27 cellular contexts compared by ENCODE assay signal in the genomic region with DNA sequence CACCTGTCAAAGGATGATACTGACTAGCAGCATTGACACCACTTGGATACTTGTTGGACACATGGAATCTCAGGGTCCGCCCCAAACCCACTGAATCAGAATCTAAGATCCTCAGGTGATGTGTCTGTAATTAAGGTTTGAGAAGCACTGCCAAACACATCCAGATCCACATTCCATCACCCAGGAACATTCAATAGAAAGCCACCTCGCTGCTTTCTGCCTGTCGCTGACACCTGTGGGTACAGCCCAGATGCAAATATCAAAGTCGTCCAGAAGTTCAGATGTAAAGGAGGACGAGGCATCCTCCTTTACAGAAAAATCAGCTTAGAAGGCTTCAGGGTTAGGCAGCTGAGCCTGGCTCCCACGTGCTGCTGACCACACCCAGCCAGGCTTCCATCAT.
"Had no signal": no experiment of that assay in that cellular context is flagged by ENCODE, and none has a peak within 500 bp of the region (broad histone marks: within the 10 kb centered on the region; RNA-seq: fewer than 3 reads in every experiment).

No MANE protein-coding gene starts in this region.

- H3K36me3 Mint-ChIP-seq: stimulated activated memory B cell treated with anti-CD40 and anti-IgM and Interleukin-4, amounts not matched to agents 10 μg/mL and 1 μg/mL and 100 μg/mL, for 72 hours; type B pancreatic cell had no signal

- H3K9me3 ChIP-seq: stomach, suprapubic skin, testis, thoracic aorta, thyroid gland, tibial artery, tibial nerve, transverse colon, upper lobe of left lung, upper lobe of right lung, uterus, vagina had no signal

- H3K9me3 Mint-ChIP-seq: stimulated activated effector memory CD8-positive, alpha-beta T cell treated with anti-CD3 and anti-CD28 coated beads, Interleukin-12 subunit alpha, Interleukin-12 subunit beta, amount 100 ng/mL, for 72 hours; stimulated activated memory B cell treated with anti-CD40 and anti-IgM and Interleukin-4, amounts not matched to agents 10 μg/mL and 1 μg/mL and 100 μg/mL, for 72 hours; stimulated activated naive B cell treated with anti-CD40 and anti-IgM and Interleukin-4, amounts not matched to agents 10 μg/mL and 1 μg/mL and 100 μg/mL, for 72 hours; stimulated activated naive CD8-positive, alpha-beta T cell treated with anti-CD3 and anti-CD28 coated beads, Interleukin-15, amount 100 ng/mL, for 72 hours; stimulated activated naive CD8-positive, alpha-beta T cell treated with anti-CD3 and anti-CD28 coated beads, Interleukin-15, Interleukin-2, amounts not matched to agents 100 ng/mL and 50 ng/mL, for 24 hours; type B pancreatic cell had no signal

- H3K4me3 ChIP-seq: stomach, suprapubic skin, testis, thoracic aorta, thyroid gland, tibial artery, tibial nerve, transverse colon, upper lobe of left lung, upper lobe of right lung, uterus, vagina had no signal

- H3K27ac ChIP-seq: stomach, suprapubic skin, testis, thoracic aorta, thyroid gland, tibial artery, tibial nerve, transverse colon, upper lobe of left lung, upper lobe of right lung, uterus, vagina had no signal

- H3K27me3 Mint-ChIP-seq: stimulated activated memory B cell treated with anti-CD40 and anti-IgM and Interleukin-4, amounts not matched to agents 10 μg/mL and 1 μg/mL and 100 μg/mL, for 72 hours; stimulated activated naive CD8-positive, alpha-beta T cell treated with anti-CD3 and anti-CD28 coated beads, Interleukin-15, amount 100 ng/mL, for 72 hours; stimulated activated naive CD8-positive, alpha-beta T cell treated with anti-CD3 and anti-CD28 coated beads, Interleukin-15, Interleukin-2, amounts not matched to agents 100 ng/mL and 50 ng/mL, for 24 hours had no signal

- H3K36me3 ChIP-seq: suprapubic skin, thoracic aorta, thyroid gland, transverse colon, upper lobe of left lung, upper lobe of right lung, uterus, vagina had no signal

- DNase-seq: stimulated activated CD4-positive, alpha-beta T cell treated with anti-CD3 and anti-CD28 coated beads, Interleukin-2, amount 100 ng/mL, for 48 hours; stimulated activated CD4-positive, alpha-beta T cell treated with anti-CD3 and anti-CD28 coated beads, Interleukin-4, amount 100 ng/mL, for 1 hour; stimulated activated CD4-positive, alpha-beta T cell treated with anti-CD3 and anti-CD28 coated beads, Interleukin-4, amount 100 ng/mL, for 4 hours; stimulated activated CD8-positive, alpha-beta memory T cell treated with anti-CD3 and anti-CD28 coated beads, Interleukin-4, amount 100 ng/mL, for 48 hours; stimulated activated naive B cell treated with anti-CD40 and anti-IgM and Interleukin-4, amounts not matched to agents 10 μg/mL and 1 μg/mL and 100 μg/mL, for 72 hours; stimulated activated naive CD4-positive, alpha-beta T cell; stimulated activated naive CD4-positive, alpha-beta T cell treated with Interleukin-2 at 50 U/mL for 16 hours; stimulated activated naive CD8-positive, alpha-beta T cell treated with anti-CD3 and anti-CD28 coated beads, Interleukin-15, amount 100 ng/mL, for 72 hours; stimulated activated naive CD8-positive, alpha-beta T cell treated with anti-CD3 and anti-CD28 coated beads, Interleukin-15, Interleukin-2, amounts not matched to agents 100 U/mL and 50 U/mL, for 24 hours; stomach; substantia nigra; testis; thyroid gland; tibial artery; transverse colon; trophoblast cell; upper lobe of left lung; upper lobe of right lung; uterus had no signal

- H3K27ac Mint-ChIP-seq: stimulated activated effector memory CD8-positive, alpha-beta T cell treated with anti-CD3 and anti-CD28 coated beads, Interleukin-12 subunit alpha, Interleukin-12 subunit beta, amount 100 ng/mL, for 72 hours; stimulated activated memory B cell treated with anti-CD40 and anti-IgM and Interleukin-4, amounts not matched to agents 10 μg/mL and 1 μg/mL and 100 μg/mL, for 72 hours; stimulated activated naive CD8-positive, alpha-beta T cell treated with anti-CD3 and anti-CD28 coated beads, Interleukin-15, amount 100 ng/mL, for 72 hours; stimulated activated naive CD8-positive, alpha-beta T cell treated with anti-CD3 and anti-CD28 coated beads, Interleukin-15, Interleukin-2, amounts not matched to agents 100 ng/mL and 50 ng/mL, for 24 hours; type B pancreatic cell had no signal

- ATAC-seq: stimulated activated effector memory CD8-positive, alpha-beta T cell treated with anti-CD3 and anti-CD28 coated beads, Interleukin-12 subunit alpha, Interleukin-12 subunit beta, amount 100 ng/mL, for 72 hours; stimulated activated memory B cell treated with anti-CD40 and anti-IgM and Interleukin-4, amounts not matched to agents 10 μg/mL and 1 μg/mL and 100 μg/mL, for 72 hours; stimulated activated naive B cell treated with anti-CD40 and anti-IgM and Interleukin-4, amounts not matched to agents 10 μg/mL and 1 μg/mL and 100 μg/mL, for 72 hours; stimulated activated naive CD8-positive, alpha-beta T cell treated with anti-CD3 and anti-CD28 coated beads, Interleukin-15, amount 100 ng/mL, for 72 hours; stimulated activated naive CD8-positive, alpha-beta T cell treated with anti-CD3 and anti-CD28 coated beads, Interleukin-15, Interleukin-2, amounts not matched to agents 100 U/mL and 50 U/mL, for 24 hours; upper lobe of right lung had no signal

- H3K4me1 ChIP-seq: upper lobe of right lung, uterus had no signal

- H3K4me3 Mint-ChIP-seq: stimulated activated effector memory CD8-positive, alpha-beta T cell treated with anti-CD3 and anti-CD28 coated beads, Interleukin-12 subunit alpha, Interleukin-12 subunit beta, amount 100 ng/mL, for 72 hours; stimulated activated memory B cell treated with anti-CD40 and anti-IgM and Interleukin-4, amounts not matched to agents 10 μg/mL and 1 μg/mL and 100 μg/mL, for 72 hours; stimulated activated naive B cell treated with anti-CD40 and anti-IgM and Interleukin-4, amounts not matched to agents 10 μg/mL and 1 μg/mL and 100 μg/mL, for 72 hours; stimulated activated naive CD8-positive, alpha-beta T cell treated with anti-CD3 and anti-CD28 coated beads, Interleukin-15, amount 100 ng/mL, for 72 hours; stimulated activated naive CD8-positive, alpha-beta T cell treated with anti-CD3 and anti-CD28 coated beads, Interleukin-15, Interleukin-2, amounts not matched to agents 100 ng/mL and 50 ng/mL, for 24 hours; type B pancreatic cell had no signal
